11 cellular contexts compared by ENCODE assay signal in the genomic region with DNA sequence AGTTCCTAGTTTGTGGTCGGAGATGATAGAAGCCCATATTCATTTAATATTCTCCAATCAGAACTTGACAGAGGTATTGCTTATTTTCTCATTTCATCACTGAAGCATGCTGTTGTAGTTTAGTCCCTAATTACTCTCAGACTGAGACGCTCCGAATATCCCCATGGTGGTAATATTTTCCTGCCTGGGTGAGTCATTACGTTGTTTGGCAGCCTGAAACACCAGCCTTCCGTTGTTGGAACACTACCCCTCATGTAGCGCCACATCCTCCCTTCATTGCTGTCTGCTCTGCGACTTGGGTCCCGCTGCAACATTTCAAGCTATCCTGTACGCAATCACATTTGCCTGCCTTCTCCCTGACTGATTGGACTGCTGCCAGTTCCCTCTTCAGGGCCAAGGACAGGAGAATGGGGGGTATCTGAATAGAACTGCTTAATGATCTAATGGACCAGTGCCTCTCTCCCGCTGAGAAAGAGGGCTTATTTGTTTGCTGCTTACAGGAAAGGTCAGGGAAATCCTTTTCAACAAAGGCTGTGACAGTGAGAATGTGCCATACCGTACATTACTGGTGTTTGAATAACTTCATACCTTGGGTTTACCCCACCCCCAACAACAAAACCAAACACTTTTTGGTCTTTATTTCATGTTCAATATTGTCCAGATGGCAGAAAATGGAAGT.
DNase-seq lines count a peak whose midpoint lies in the region; TF ChIP-seq lines count a peak whose summit lies in the region.
"Had no signal": no experiment of that assay in that cellular context is flagged by ENCODE, and none has a peak within 500 bp of the region (broad histone marks: within the 10 kb centered on the region; RNA-seq: fewer than 3 reads in every experiment).

No MANE protein-coding gene starts in this region.

- no peaks in the 10 kb centered on the region for H3K9me3 ChIP-seq in MG63
- H3K9me3 ChIP-seq in Peyer's patch = no peaks in the 10 kb centered on the region
- H3K9me3 ChIP-seq: BLaER1, mucosa of descending colon had no signal

- no peak overlapping the region for H3K4me3 ChIP-seq in MG63
- H3K4me3 ChIP-seq in Peyer's patch = no peak overlapping the region
- H3K4me3 ChIP-seq: BLaER1, mucosa of descending colon had no signal

- H3K4me1 ChIP-seq in Peyer's patch = no peaks in the 10 kb centered on the region
- H3K4me1 ChIP-seq: BLaER1 had no signal

- H3K27ac ChIP-seq in angular gyrus (ENCODE audit: low read depth, low read length) (peak overlapping the region; percentile 13), Peyer's patch (no peak overlapping the region)
- H3K27ac ChIP-seq: BLaER1 had no signal

- no peaks in the 10 kb centered on the region for H3K36me3 ChIP-seq in MG63
- no peaks in the 10 kb centered on the region for H3K36me3 ChIP-seq in Peyer's patch
- H3K36me3 ChIP-seq: BLaER1 had no signal

- H3K27me3 ChIP-seq in MG63 = no peaks in the 10 kb centered on the region
- H3K27me3 ChIP-seq in Peyer's patch = no peaks in the 10 kb centered on the region
- H3K27me3 ChIP-seq: BLaER1 had no signal

- TF ChIP-seq POLR2A in Peyer's patch (IDR thresholded peaks at IDR 0.05) = no peak

- TF ChIP-seq CTCF in Peyer's patch (IDR thresholded peaks at IDR 0.05) = no peak

- DNase-seq in A172 (ENCODE audit: low spot score) (peak; percentile 88), MG63 (peak; percentile 9), iris pigment epithelial cell (ENCODE audit: low read depth) (peak; percentile 22), GDM1 (lab: John Stamatoyannopoulos, UW) (no peak), Peyer's patch (no peak), NCI-H2107 (lab: John Stamatoyannopoulos, UW) (no peak)
- DNase-seq in activated T-cell treated with anti-CD3 and anti-CD28 coated beads, Interleukin-2, amount 50 U/mL, for 24 hours = no peak
- DNase-seq: mucosa of descending colon, T-helper 2 cell had no signal

- no peaks in the 10 kb centered on the region for H3K4me1 Mint-ChIP-seq in activated T-cell treated with anti-CD3 and anti-CD28 coated beads, Interleukin-2, amount 50 U/mL, for 24 hours (ENCODE audit: low read depth)

- peaks cover 4% of the 10 kb centered on the region for H3K9me3 Mint-ChIP-seq in activated T-cell treated with anti-CD3 and anti-CD28 coated beads, Interleukin-2, amount 50 U/mL, for 24 hours

- H3K27ac Mint-ChIP-seq in activated T-cell treated with anti-CD3 and anti-CD28 coated beads, Interleukin-2, amount 50 U/mL, for 24 hours = no peak overlapping the region

- H3K27me3 Mint-ChIP-seq in activated T-cell treated with anti-CD3 and anti-CD28 coated beads, Interleukin-2, amount 50 U/mL, for 24 hours = no peaks in the 10 kb centered on the region

- no peak overlapping the region for H3K4me3 Mint-ChIP-seq in activated T-cell treated with anti-CD3 and anti-CD28 coated beads, Interleukin-2, amount 50 U/mL, for 24 hours

- H3K36me3 Mint-ChIP-seq in activated T-cell treated with anti-CD3 and anti-CD28 coated beads, Interleukin-2, amount 50 U/mL, for 24 hours (ENCODE audit: low read depth) = no peaks in the 10 kb centered on the region

Comparison
In these comparisons a context has a peak if more than half of its experiments do, and no peak if none do; other contexts are left out.
1. DNase-seq: peak in A172 (single experiment), MG63 (single experiment) and iris pigment epithelial cell (single experiment); none in GDM1 (single experiment), Peyer's patch (0 of 3), activated T-cell treated with anti-CD3 and anti-CD28 coated beads, Interleukin-2, amount 50 U/mL, for 24 hours (single experiment) and NCI-H2107 (single experiment).